8 cellular contexts compared by ENCODE assay signal in genomic region chr10:70903262-70903921, GRCh38. TPM values are rescaled to one million over a fixed set of nuclear protein-coding genes. Genes with fewer than 3 reads are reported as not detected.
A peak's percentile ranks its signal among the peaks of the same experiment; 100 is the strongest.
DNase-seq lines count a peak whose midpoint lies in the region; ATAC-seq, FAIRE-seq and TF ChIP-seq lines count a peak whose summit lies in the region.

No MANE protein-coding gene starts in this region.

- peak in 1 of 10 experiments; percentile 7 for DNase-seq in CD4-positive, alpha-beta T cell
- DNase-seq in GM20000 (ENCODE audit: low spot score) (peak; percentile 57), RKO (ENCODE audit: low spot score) (peak; percentile 37), bronchial epithelial cell (ENCODE audit: low read depth) (peak; percentile 9), kidney (peak; percentile 78), AML-193 (lab: John Stamatoyannopoulos, UW) (no peak)
- peak; percentile 12 to 21 for DNase-seq in stimulated activated CD4-positive, alpha-beta T cell treated with anti-CD3 and anti-CD28 coated beads, Interleukin-4, amount 100 ng/mL, for 48 hours (ENCODE audit: low read depth in 2 of 2)

- H3K27me3 ChIP-seq in CD4-positive, alpha-beta T cell (ENCODE audit: control insufficient read depth, insufficient read depth, low read length) = no peaks in the 10 kb centered on the region
- peaks cover 3% of the 10 kb centered on the region for H3K27me3 ChIP-seq in bronchial epithelial cell (ENCODE audit: control insufficient read depth, insufficient read depth, low read length)

- CTCF ChIA-PET in CD4-positive, alpha-beta T cell (lab: Charles Lee) = no interaction called here

- H3K9me3 Mint-ChIP-seq in CD4-positive, alpha-beta T cell = no peaks in the 10 kb centered on the region

- peaks cover 0 to 5% of the 10 kb centered on the region in 2 donors for H3K4me1 ChIP-seq in kidney (ENCODE audit: control insufficient read depth in 1 of 2, insufficient read depth in 1 of 2, low read depth in 1 of 2, low read length in 2 of 2)

- POLR2A ChIA-PET in CD4-positive, alpha-beta T cell (lab: Charles Lee) = no interaction called here

- no peak for ATAC-seq in CD4-positive, alpha-beta T cell (ENCODE audit: poor library complexity)
- no peak for ATAC-seq in GM21381 (IDR thresholded peaks at IDR 0.05; ENCODE audit: unreplicated experiment)

- no peak overlapping the region for H3K9ac ChIP-seq in kidney (ENCODE audit: low read length in 2 of 2)

- no peak overlapping the region for H3K27ac ChIP-seq in CD4-positive, alpha-beta T cell (ENCODE audit: low read depth, low read length)
- no peak overlapping the region for H3K27ac ChIP-seq in kidney (ENCODE audit: low read depth in 2 of 2, low read length in 2 of 2)

- peaks cover 4% of the 10 kb centered on the region for H3K27me3 Mint-ChIP-seq in CD4-positive, alpha-beta T cell

- H3K27ac Mint-ChIP-seq in CD4-positive, alpha-beta T cell = no peak overlapping the region

- peak; percentile 86 for FAIRE-seq in bronchial epithelial cell (lab: Jason Lieb, UNC)
- no peak for FAIRE-seq in kidney (lab: Jason Lieb, UNC)

- H3K36me3 Mint-ChIP-seq in CD4-positive, alpha-beta T cell (ENCODE audit: low read depth) = no peaks in the 10 kb centered on the region

- H3K4me3 Mint-ChIP-seq in CD4-positive, alpha-beta T cell = no peak overlapping the region

- H3K4me1 Mint-ChIP-seq in CD4-positive, alpha-beta T cell (ENCODE audit: low read depth) = no peaks in the 10 kb centered on the region

- H3K4me3 ChIP-seq in bronchial epithelial cell (ENCODE audit: low read depth, low read length) = no peak overlapping the region
- no peak overlapping the region for H3K4me3 ChIP-seq in kidney (ENCODE audit: low read length in 2 of 2)

- no peaks in the 10 kb centered on the region for H3K9me3 ChIP-seq in CD4-positive, alpha-beta T cell (ENCODE audit: control insufficient read depth, low read length)
- H3K9me3 ChIP-seq in kidney (ENCODE audit: control insufficient read depth in 1 of 2, low read length in 2 of 2) = no peaks in the 10 kb centered on the region

- TF ChIP-seq CTCF in CD4-positive, alpha-beta T cell (IDR thresholded peaks at IDR 0.05) = peak; percentile 69
- TF ChIP-seq CTCF in GM20000 (IDR thresholded peaks at IDR 0.05; ENCODE audit: extremely low read depth, missing control alignments) (peak; percentile 68), bronchial epithelial cell (IDR thresholded peaks at IDR 0.05; ENCODE audit: insufficient read depth, low read length, severe bottlenecking) (peak; percentile 91), kidney (IDR thresholded peaks at IDR 0.05; ENCODE audit: borderline replicate concordance, extremely low read depth, insufficient read depth) (peak; percentile 86)

- intact Hi-C loops in CD4-positive, alpha-beta T cell (cut with DNase I, micrococcal nuclease) = no loop called here
- intact Hi-C loops in kidney (cut with DNase I) = no loop called here

- H3K36me3 ChIP-seq in bronchial epithelial cell (ENCODE audit: control insufficient read depth, insufficient read depth, low read length) (no peaks in the 10 kb centered on the region), kidney (ENCODE audit: control insufficient read depth in 1 of 2, insufficient read depth in 2 of 2, low read length in 2 of 2) (no peaks in the 10 kb centered on the region)

RNA-seq across cellular contexts. Expression of gene PCBD1, which starts 15.0 kb away (rescaled TPM):
- 1 to 10 TPM; 4.7 to 4.8 TPM for total RNA-seq in CD4-positive, alpha-beta T cell
- total RNA-seq in bronchial epithelial cell (16.1 and 31.7 TPM in 2 replicates), kidney (90.1 TPM)
- polyA plus RNA-seq in kidney (ENCODE audit: insufficient read depth, low read depth, low replicate concordance) = 371 TPM

Comparison
In these comparisons a context has a peak if more than half of its experiments do, and no peak if none do; other contexts are left out.
1. DNase-seq: peak in GM20000 (single experiment), RKO (single experiment), bronchial epithelial cell (single experiment), kidney (single experiment) and stimulated activated CD4-positive, alpha-beta T cell treated with anti-CD3 and anti-CD28 coated beads, Interleukin-4, amount 100 ng/mL, for 48 hours (2 of 2); none in AML-193 (0 of 2).
2. Peak in every context shown above with its lines, with median percentiles within 50 percentile points of each other: CTCF ChIP-seq.